In the genomic region with DNA sequence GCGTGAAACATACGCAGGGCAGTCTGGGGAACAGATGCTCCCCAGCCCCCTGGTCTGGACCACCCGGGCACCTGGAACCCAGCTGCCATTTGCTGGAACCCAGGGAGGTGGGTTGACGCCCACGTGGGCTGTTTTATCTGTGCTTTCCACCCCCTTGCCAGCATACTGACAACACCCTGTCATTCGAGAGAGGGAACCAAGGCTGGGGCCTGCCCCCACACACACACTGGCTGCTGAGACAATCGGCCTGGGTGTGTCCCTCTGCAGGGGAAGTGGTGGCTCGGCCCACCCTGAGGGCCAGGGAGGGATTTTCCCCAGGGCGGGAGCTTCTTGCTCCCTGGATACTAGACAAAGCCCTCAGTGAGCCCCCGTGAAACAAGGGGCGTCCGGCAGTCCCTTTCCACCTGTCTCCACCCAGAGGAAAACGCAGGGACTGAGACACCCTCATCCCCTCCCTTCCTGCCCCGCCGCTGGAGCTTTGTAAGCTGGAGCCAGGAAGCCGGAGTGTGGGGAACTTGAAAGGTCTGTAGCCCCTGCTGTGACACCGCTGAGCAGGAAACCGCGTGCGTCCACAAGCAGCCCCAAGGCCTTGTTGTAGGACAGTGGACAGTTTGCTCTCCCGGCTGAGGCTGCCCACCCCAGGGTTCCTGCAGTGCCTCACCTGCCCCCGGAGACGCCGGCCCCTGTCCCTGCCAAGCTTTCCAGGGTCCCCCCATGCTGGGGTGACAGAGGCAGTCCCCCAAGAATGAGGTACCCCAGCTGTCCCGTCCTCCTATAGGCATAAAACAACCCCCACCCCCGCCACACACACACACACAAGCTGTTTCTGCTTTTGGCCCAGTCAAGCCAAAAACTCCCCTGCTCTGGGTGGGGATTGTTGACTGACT, we compare ENCODE assay signal across 8 cellular contexts. TPM values are rescaled to one million over a fixed set of nuclear protein-coding genes. Genes with fewer than 3 reads are reported as not detected.
DNase-seq lines count a peak whose midpoint lies in the region; ATAC-seq and TF ChIP-seq lines count a peak whose summit lies in the region.

No MANE protein-coding gene starts in this region.

- peak overlapping the region; percentile 86 to 89 for H3K27ac Mint-ChIP-seq in natural killer cell treated with Interleukin-12 subunit alpha and Interleukin-12 subunit beta and Interleukin-15 and Interleukin-18, amount 100 ng/mL, for 72 hours

- peak; percentile 78 for DNase-seq in GM12865 (ENCODE audit: low read depth)
- peak; percentile 80 for DNase-seq in WERI-Rb-1
- peak; percentile 82 for DNase-seq in natural killer cell treated with Interleukin-12 subunit alpha and Interleukin-12 subunit beta and Interleukin-15 and Interleukin-18, amount 100 ng/mL, for 72 hours (ENCODE audit: low spot score)
- no peak for DNase-seq in HuH-7.5 (ENCODE audit: low spot score)

- TF ChIP-seq CTCF in GM12865 (IDR thresholded peaks at IDR 0.05; ENCODE audit: insufficient read depth, low read depth, low read length, missing control alignments): no peak
- TF ChIP-seq CTCF in WERI-Rb-1 (IDR thresholded peaks at IDR 0.05; ENCODE audit: low read depth, low read length): no peak

- H3K4me1 Mint-ChIP-seq in natural killer cell treated with Interleukin-12 subunit alpha and Interleukin-12 subunit beta and Interleukin-15 and Interleukin-18, amount 100 ng/mL, for 72 hours (ENCODE audit: low read depth in 2 of 2): peaks cover 16 to 25% of the 10 kb centered on the region in 2 donors

- H3K36me3 Mint-ChIP-seq in natural killer cell treated with Interleukin-12 subunit alpha and Interleukin-12 subunit beta and Interleukin-15 and Interleukin-18, amount 100 ng/mL, for 72 hours: no peaks in the 10 kb centered on the region

- H3K27me3 ChIP-seq in WERI-Rb-1 (ENCODE audit: insufficient read depth, low read depth, severe bottlenecking): no peaks in the 10 kb centered on the region
- no peaks in the 10 kb centered on the region for H3K27me3 ChIP-seq in duodenal mucosa (ENCODE audit: control insufficient read depth in 1 of 2, insufficient read depth in 2 of 2, low read length in 2 of 2)

- peak overlapping the region; percentile 47 for H3K4me3 ChIP-seq in GM12865 (ENCODE audit: low read depth, low read length)
- H3K4me3 ChIP-seq in WERI-Rb-1 (ENCODE audit: low read depth, low read length): no peak overlapping the region
- no peak overlapping the region for H3K4me3 ChIP-seq in duodenal mucosa (ENCODE audit: low read depth in 1 of 2, low read length in 2 of 2)

- H3K9me3 Mint-ChIP-seq in natural killer cell treated with Interleukin-12 subunit alpha and Interleukin-12 subunit beta and Interleukin-15 and Interleukin-18, amount 100 ng/mL, for 72 hours: no peaks in the 10 kb centered on the region

- peaks cover 0 to 16% of the 10 kb centered on the region in 2 donors for H3K4me1 ChIP-seq in duodenal mucosa (ENCODE audit: control insufficient read depth in 1 of 2, insufficient read depth in 2 of 2, low read length in 2 of 2)

- peak; percentile 90 for ATAC-seq in HG02884 (IDR thresholded peaks at IDR 0.05; ENCODE audit: unreplicated experiment)
- ATAC-seq in natural killer cell treated with Interleukin-12 subunit alpha and Interleukin-12 subunit beta and Interleukin-15 and Interleukin-18, amount 100 ng/mL, for 72 hours: peak; percentile 91 to 95
- no peak for ATAC-seq in HG03039 (IDR thresholded peaks at IDR 0.05; ENCODE audit: unreplicated experiment)
- ATAC-seq in HG03175 (IDR thresholded peaks at IDR 0.05; ENCODE audit: unreplicated experiment): no peak

- no peaks in the 10 kb centered on the region for H3K36me3 ChIP-seq in WERI-Rb-1
- H3K36me3 ChIP-seq in duodenal mucosa (ENCODE audit: control insufficient read depth in 1 of 2, insufficient read depth in 2 of 2, low read length in 2 of 2): no peaks in the 10 kb centered on the region

- peak overlapping the region; percentile 86 for H3K4me3 Mint-ChIP-seq in natural killer cell treated with Interleukin-12 subunit alpha and Interleukin-12 subunit beta and Interleukin-15 and Interleukin-18, amount 100 ng/mL, for 72 hours

- no peaks in the 10 kb centered on the region for H3K27me3 Mint-ChIP-seq in natural killer cell treated with Interleukin-12 subunit alpha and Interleukin-12 subunit beta and Interleukin-15 and Interleukin-18, amount 100 ng/mL, for 72 hours

- peak overlapping the region; percentile 90 for H3K27ac ChIP-seq in WERI-Rb-1
- peak overlapping the region; percentile 10 for H3K27ac ChIP-seq in duodenal mucosa (ENCODE audit: low read depth, low read length)

- H3K9me3 ChIP-seq in WERI-Rb-1 (ENCODE audit: severe bottlenecking): no peaks in the 10 kb centered on the region
- H3K9me3 ChIP-seq in duodenal mucosa (ENCODE audit: control insufficient read depth in 1 of 2, low read length in 2 of 2): no peaks in the 10 kb centered on the region

- H3K9ac ChIP-seq in duodenal mucosa (ENCODE audit: low read depth in 1 of 2, low read length in 2 of 2): peak overlapping the region in 1 of 2 donors; percentile 10

RNA-seq across cellular contexts. Expression of gene KLF11, which starts 14.1 kb away (rescaled TPM):
- 1 to 10 TPM; 3.8 to 6.1 TPM for total RNA-seq in natural killer cell treated with Interleukin-12 subunit alpha and Interleukin-12 subunit beta and Interleukin-15 and Interleukin-18, amount 100 ng/mL, for 72 hours

RNA-seq across cellular contexts. Expression of gene CYS1, which starts 51.0 kb away (rescaled TPM):
- under 1 TPM in 1 of 2 donors, not detected in 1; 0.45 TPM for total RNA-seq in natural killer cell treated with Interleukin-12 subunit alpha and Interleukin-12 subunit beta and Interleukin-15 and Interleukin-18, amount 100 ng/mL, for 72 hours

Comparison
In these comparisons a context has a peak if more than half of its experiments do, and no peak if none do; other contexts are left out.
1. ATAC-seq: peak in HG02884 (single experiment) and natural killer cell treated with Interleukin-12 subunit alpha and Interleukin-12 subunit beta and Interleukin-15 and Interleukin-18, amount 100 ng/mL, for 72 hours (2 of 2); none in HG03039 (single experiment) and HG03175 (single experiment).